Comparison of ENCODE assay signal across 32 cellular contexts in the genomic region with DNA sequence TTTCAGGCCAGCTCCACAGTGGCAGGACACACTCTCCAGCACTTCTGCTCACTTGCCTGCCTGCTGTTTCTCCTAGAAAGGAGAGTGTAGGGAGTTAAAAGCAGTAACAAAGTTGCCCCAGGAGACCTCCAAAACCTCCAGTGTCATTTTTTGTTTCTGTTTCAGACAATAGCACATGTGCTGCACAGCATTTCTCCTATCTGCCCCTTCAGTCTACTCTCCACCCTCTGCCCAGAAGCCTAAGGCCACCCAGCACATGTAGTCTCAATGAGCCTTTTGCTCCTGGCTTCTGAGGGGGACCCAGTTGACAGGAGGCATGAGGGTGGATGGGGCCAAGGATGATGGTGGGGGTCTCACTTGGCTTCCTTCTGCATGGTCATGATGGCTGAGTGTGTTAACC.
"Had no signal": no experiment of that assay in that cellular context is flagged by ENCODE, and none has a peak within 500 bp of the region (broad histone marks: within the 10 kb centered on the region; RNA-seq: fewer than 3 reads in every experiment).

No MANE protein-coding gene starts in this region.

- H3K27me3 ChIP-seq: foreskin keratinocyte, gastroesophageal sphincter, heart left ventricle, hepatocyte, left lung, neural progenitor cell, ovary, sigmoid colon, stomach, thyroid gland, vagina had no signal

- H2AFZ ChIP-seq: hepatocyte, neural progenitor cell had no signal

- H3K4me1 Mint-ChIP-seq: endodermal cell; neural progenitor cell; stimulated activated effector memory CD8-positive, alpha-beta T cell treated with anti-CD3 and anti-CD28 coated beads, Interleukin-12 subunit alpha, Interleukin-12 subunit beta, amount 100 ng/mL, for 72 hours had no signal

- ATAC-seq: esophagus mucosa; foreskin keratinocyte; gastroesophageal sphincter; heart left ventricle; left cardiac atrium; left lung; mucosa of descending colon; psoas muscle; right cardiac atrium; stimulated activated effector memory CD8-positive, alpha-beta T cell treated with anti-CD3 and anti-CD28 coated beads, Interleukin-12 subunit alpha, Interleukin-12 subunit beta, amount 100 ng/mL, for 72 hours had no signal

- H3K9me3 Mint-ChIP-seq: dendritic cell treated with granulocyte-macrophage colony-stimulating factor and Interleukin-4, amounts not matched to agents 40 ng/mL and 50 ng/mL, for 4 days; mesothelial cell of epicardium; naive B cell; neural progenitor cell; stimulated activated effector memory CD8-positive, alpha-beta T cell treated with anti-CD3 and anti-CD28 coated beads, Interleukin-12 subunit alpha, Interleukin-12 subunit beta, amount 100 ng/mL, for 72 hours had no signal

- H3K4me3 Mint-ChIP-seq: dendritic cell treated with granulocyte-macrophage colony-stimulating factor and Interleukin-4, amounts not matched to agents 40 ng/mL and 50 ng/mL, for 4 days; endodermal cell; mesothelial cell of epicardium; natural killer cell treated with Interleukin-12 subunit alpha and Interleukin-12 subunit beta and Interleukin-15 and Interleukin-18, amount 100 ng/mL, for 72 hours; neural progenitor cell; stimulated activated effector memory CD8-positive, alpha-beta T cell treated with anti-CD3 and anti-CD28 coated beads, Interleukin-12 subunit alpha, Interleukin-12 subunit beta, amount 100 ng/mL, for 72 hours had no signal

- H3K36me3 Mint-ChIP-seq: mesothelial cell of epicardium; naive B cell; natural killer cell treated with Interleukin-12 subunit alpha and Interleukin-12 subunit beta and Interleukin-15 and Interleukin-18, amount 100 ng/mL, for 72 hours; neural progenitor cell; stimulated activated effector memory CD8-positive, alpha-beta T cell treated with anti-CD3 and anti-CD28 coated beads, Interleukin-12 subunit alpha, Interleukin-12 subunit beta, amount 100 ng/mL, for 72 hours had no signal

- H3K79me2 ChIP-seq: hepatocyte had no signal

- DNase-seq: effector CD8-positive, alpha-beta T cell; endodermal cell; foreskin keratinocyte; heart left ventricle; left cardiac atrium; left lung; mesenchymal stem cell; mucosa of descending colon; naive B cell; nucleus accumbens; ovary; posterior cingulate gyrus; psoas muscle; right cardiac atrium; sigmoid colon; stimulated activated CD4-positive, alpha-beta T cell treated with anti-CD3 and anti-CD28 coated beads, Interleukin-2, amount 100 ng/mL, for 24 hours; stimulated activated CD4-positive, alpha-beta T cell treated with anti-CD3 and anti-CD28 coated beads, Interleukin-4, amount 100 ng/mL, for 24 hours; stimulated activated naive CD4-positive, alpha-beta T cell treated with Interleukin-2 at 50 U/mL for 16 hours; stomach; thyroid gland; trophoblast cell had no signal

- H3K4me3 ChIP-seq: gastroesophageal sphincter, heart left ventricle, hepatocyte, left lung, mucosa of descending colon, neural progenitor cell, ovary, psoas muscle, sigmoid colon, stomach, thyroid gland, vagina had no signal

- FAIRE-seq: islet of Langerhans had no signal

- H3K27ac ChIP-seq: epithelial cell of prostate, foreskin keratinocyte, gastroesophageal sphincter, heart left ventricle, hepatocyte, left lung, neural progenitor cell, ovary, psoas muscle, sigmoid colon, stomach, thyroid gland, vagina had no signal

- H3K27me3 Mint-ChIP-seq: dendritic cell treated with granulocyte-macrophage colony-stimulating factor and Interleukin-4, amounts not matched to agents 40 ng/mL and 50 ng/mL, for 4 days; naive B cell had no signal

- H3K27ac Mint-ChIP-seq: dendritic cell treated with granulocyte-macrophage colony-stimulating factor and Interleukin-4, amounts not matched to agents 40 ng/mL and 50 ng/mL, for 4 days; endodermal cell; mesothelial cell of epicardium; natural killer cell treated with Interleukin-12 subunit alpha and Interleukin-12 subunit beta and Interleukin-15 and Interleukin-18, amount 100 ng/mL, for 72 hours; neural progenitor cell; stimulated activated effector memory CD8-positive, alpha-beta T cell treated with anti-CD3 and anti-CD28 coated beads, Interleukin-12 subunit alpha, Interleukin-12 subunit beta, amount 100 ng/mL, for 72 hours had no signal

- H3K4me2 ChIP-seq: hepatocyte, neural progenitor cell had no signal

- H3K9me3 ChIP-seq: gastroesophageal sphincter, heart left ventricle, mucosa of descending colon, ovary, psoas muscle, sigmoid colon, stomach, thyroid gland, vagina had no signal

- H3K4me1 ChIP-seq: foreskin keratinocyte, gastroesophageal sphincter, heart left ventricle, left lung, psoas muscle, sigmoid colon, stomach, thyroid gland, vagina had no signal

- H3K36me3 ChIP-seq: gastroesophageal sphincter, heart left ventricle, left lung, neural progenitor cell, ovary, sigmoid colon, stomach, thyroid gland, vagina had no signal

- H3K9ac ChIP-seq: neural progenitor cell had no signal
